Comparison of ENCODE assay signal across 1 cellular context in genomic region chr2:173965372-173966025, GRCh38.
TF ChIP-seq lines count a peak whose summit lies in the region.

TSS of gene SP3 (minus strand) at chr2:173965373. CDS start at chr2:173965171, 202 bp downstream.

TF ChIP-seq in GM12878, 131 proteins besides CTCF, POLR2A, EP300 and RAD21 (continued from another document):
- TF ChIP-seq ZBED1 (IDR thresholded peaks at IDR 0.05; ENCODE audit: borderline replicate concordance) (0 out of 2 replicates have a peak, but pooled peaks have one; percentile 48), RB1 (IDR thresholded peaks at IDR 0.05; ENCODE audit: borderline replicate concordance) (no peak; the same call in 1 of the 2 replicates), GABPA (IDR thresholded peaks at IDR 0.05; ENCODE audit: low read depth) (peak; percentile 96), FOXK2 (IDR thresholded peaks at IDR 0.05) (no peak), MAX (IDR thresholded peaks at IDR 0.05; ENCODE audit: low read depth, low read length) (peak; percentile 10; the same call in 1 of the 2 replicates), ESRRA (IDR thresholded peaks at IDR 0.05; ENCODE audit: low read length) (no peak), NFIC (IDR thresholded peaks at IDR 0.05; ENCODE audit: low read depth, low read length) (no peak), GATAD2B (conservative IDR thresholded peaks at IDR 0.05; ENCODE audit: low read depth) (peak; percentile 88), ATF3 (IDR thresholded peaks at IDR 0.05; ENCODE audit: borderline replicate concordance, extremely low read depth, low read depth, low read length) (no peak), TCF12 (IDR thresholded peaks at IDR 0.05; ENCODE audit: low read depth, low read length) (no peak), SIN3A (IDR thresholded peaks at IDR 0.05; ENCODE audit: low read depth, low read length) (peak; percentile 65; the same call in 1 of the 2 replicates), IKZF1 (conservative IDR thresholded peaks at IDR 0.05) (peak; percentile 83), HDAC2 (IDR thresholded peaks at IDR 0.05) (no peak), ELK1 (IDR thresholded peaks at IDR 0.05; ENCODE audit: low read depth, low read length) (peak; percentile 64), IRF3 (IDR thresholded peaks at IDR 0.05) (peak; percentile 79; the same call in 1 of the 2 replicates), NR2C1 (IDR thresholded peaks at IDR 0.05) (no peak), SPI1 (IDR thresholded peaks at IDR 0.05; ENCODE audit: borderline replicate concordance, insufficient read depth, low read depth, low read length) (peak; percentile 24; the same call in 1 of the 2 replicates), KAT2A (conservative IDR thresholded peaks at IDR 0.05; ENCODE audit: control insufficient read depth, low read depth, low read length) (no peak), MEF2A (IDR thresholded peaks at IDR 0.05; ENCODE audit: insufficient read depth, low read depth, low read length) (no peak), CHD4 (IDR thresholded peaks at IDR 0.05) (no peak), SREBF2 (IDR thresholded peaks at IDR 0.05; ENCODE audit: low read length) (no peak), FOS (IDR thresholded peaks at IDR 0.05; ENCODE audit: borderline replicate concordance, extremely low read depth, insufficient read length) (peak; percentile 74), CREB1 (IDR thresholded peaks at IDR 0.05; ENCODE audit: low read depth) (no peak; the same call in 1 of the 2 replicates), ASH2L (IDR thresholded peaks at IDR 0.05; ENCODE audit: borderline replicate concordance, low read depth) (no peak; the same call in 1 of the 2 replicates), SMARCA5 (IDR thresholded peaks at IDR 0.05) (no peak; the same call in none of the 2 replicates), CHD1 (IDR thresholded peaks at IDR 0.05; ENCODE audit: low read depth, low read length) (no peak; the same call in 1 of the 2 replicates), ZNF274 (IDR thresholded peaks at IDR 0.05; ENCODE audit: insufficient read depth, insufficient read length) (no peak), NR2F1 (conservative IDR thresholded peaks at IDR 0.05) (peak; percentile 49; the same call in 1 of the 2 replicates), NBN (IDR thresholded peaks at IDR 0.05) (peak; percentile 61; the same call in 1 of the 2 replicates), PKNOX1 (IDR thresholded peaks at IDR 0.05) (peak; percentile 99), IRF4 (IDR thresholded peaks at IDR 0.05; ENCODE audit: low read depth, low read length) (no peak), SUPT20H (IDR thresholded peaks at IDR 0.05; ENCODE audit: borderline replicate concordance, control insufficient read depth, low read depth, low read length) (no peak), HSF1 (IDR thresholded peaks at IDR 0.05; ENCODE audit: low read depth, low read length) (no peak), TBL1XR1 (IDR thresholded peaks at IDR 0.05; ENCODE audit: low read depth, low read length) (peak; percentile 36; the same call in 1 of the 2 replicates), CUX1 (IDR thresholded peaks at IDR 0.05; ENCODE audit: insufficient replicate concordance, low read depth, low read length) (no peak), ZNF384 (IDR thresholded peaks at IDR 0.05; ENCODE audit: borderline replicate concordance, low read depth, low read length) (no peak), ZNF622 (IDR thresholded peaks at IDR 0.05) (no peak)
- TF ChIP-seq, protein P1, sequence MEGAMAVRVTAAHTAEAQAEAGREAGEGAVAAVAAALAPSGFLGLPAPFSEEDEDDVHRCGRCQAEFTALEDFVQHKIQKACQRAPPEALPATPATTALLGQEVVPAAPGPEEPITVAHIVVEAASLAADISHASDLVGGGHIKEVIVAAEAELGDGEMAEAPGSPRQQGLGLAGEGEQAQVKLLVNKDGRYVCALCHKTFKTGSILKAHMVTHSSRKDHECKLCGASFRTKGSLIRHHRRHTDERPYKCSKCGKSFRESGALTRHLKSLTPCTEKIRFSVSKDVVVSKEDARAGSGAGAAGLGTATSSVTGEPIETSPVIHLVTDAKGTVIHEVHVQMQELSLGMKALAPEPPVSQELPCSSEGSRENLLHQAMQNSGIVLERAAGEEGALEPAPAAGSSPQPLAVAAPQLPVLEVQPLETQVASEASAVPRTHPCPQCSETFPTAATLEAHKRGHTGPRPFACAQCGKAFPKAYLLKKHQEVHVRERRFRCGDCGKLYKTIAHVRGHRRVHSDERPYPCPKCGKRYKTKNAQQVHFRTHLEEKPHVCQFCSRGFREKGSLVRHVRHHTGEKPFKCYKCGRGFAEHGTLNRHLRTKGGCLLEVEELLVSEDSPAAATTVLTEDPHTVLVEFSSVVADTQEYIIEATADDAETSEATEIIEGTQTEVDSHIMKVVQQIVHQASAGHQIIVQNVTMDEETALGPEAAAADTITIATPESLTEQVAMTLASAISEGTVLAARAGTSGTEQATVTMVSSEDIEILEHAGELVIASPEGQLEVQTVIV (IDR thresholded peaks at IDR 0.05; ENCODE audit: borderline replicate concordance, partially characterized antibody): peak; percentile 82
- TF ChIP-seq, protein P2, sequence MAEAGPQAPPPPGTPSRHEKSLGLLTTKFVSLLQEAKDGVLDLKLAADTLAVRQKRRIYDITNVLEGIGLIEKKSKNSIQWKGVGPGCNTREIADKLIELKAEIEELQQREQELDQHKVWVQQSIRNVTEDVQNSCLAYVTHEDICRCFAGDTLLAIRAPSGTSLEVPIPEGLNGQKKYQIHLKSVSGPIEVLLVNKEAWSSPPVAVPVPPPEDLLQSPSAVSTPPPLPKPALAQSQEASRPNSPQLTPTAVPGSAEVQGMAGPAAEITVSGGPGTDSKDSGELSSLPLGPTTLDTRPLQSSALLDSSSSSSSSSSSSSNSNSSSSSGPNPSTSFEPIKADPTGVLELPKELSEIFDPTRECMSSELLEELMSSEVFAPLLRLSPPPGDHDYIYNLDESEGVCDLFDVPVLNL (IDR thresholded peaks at IDR 0.05; ENCODE audit: low read depth, low read length): no peak
- TF ChIP-seq, protein P3, sequence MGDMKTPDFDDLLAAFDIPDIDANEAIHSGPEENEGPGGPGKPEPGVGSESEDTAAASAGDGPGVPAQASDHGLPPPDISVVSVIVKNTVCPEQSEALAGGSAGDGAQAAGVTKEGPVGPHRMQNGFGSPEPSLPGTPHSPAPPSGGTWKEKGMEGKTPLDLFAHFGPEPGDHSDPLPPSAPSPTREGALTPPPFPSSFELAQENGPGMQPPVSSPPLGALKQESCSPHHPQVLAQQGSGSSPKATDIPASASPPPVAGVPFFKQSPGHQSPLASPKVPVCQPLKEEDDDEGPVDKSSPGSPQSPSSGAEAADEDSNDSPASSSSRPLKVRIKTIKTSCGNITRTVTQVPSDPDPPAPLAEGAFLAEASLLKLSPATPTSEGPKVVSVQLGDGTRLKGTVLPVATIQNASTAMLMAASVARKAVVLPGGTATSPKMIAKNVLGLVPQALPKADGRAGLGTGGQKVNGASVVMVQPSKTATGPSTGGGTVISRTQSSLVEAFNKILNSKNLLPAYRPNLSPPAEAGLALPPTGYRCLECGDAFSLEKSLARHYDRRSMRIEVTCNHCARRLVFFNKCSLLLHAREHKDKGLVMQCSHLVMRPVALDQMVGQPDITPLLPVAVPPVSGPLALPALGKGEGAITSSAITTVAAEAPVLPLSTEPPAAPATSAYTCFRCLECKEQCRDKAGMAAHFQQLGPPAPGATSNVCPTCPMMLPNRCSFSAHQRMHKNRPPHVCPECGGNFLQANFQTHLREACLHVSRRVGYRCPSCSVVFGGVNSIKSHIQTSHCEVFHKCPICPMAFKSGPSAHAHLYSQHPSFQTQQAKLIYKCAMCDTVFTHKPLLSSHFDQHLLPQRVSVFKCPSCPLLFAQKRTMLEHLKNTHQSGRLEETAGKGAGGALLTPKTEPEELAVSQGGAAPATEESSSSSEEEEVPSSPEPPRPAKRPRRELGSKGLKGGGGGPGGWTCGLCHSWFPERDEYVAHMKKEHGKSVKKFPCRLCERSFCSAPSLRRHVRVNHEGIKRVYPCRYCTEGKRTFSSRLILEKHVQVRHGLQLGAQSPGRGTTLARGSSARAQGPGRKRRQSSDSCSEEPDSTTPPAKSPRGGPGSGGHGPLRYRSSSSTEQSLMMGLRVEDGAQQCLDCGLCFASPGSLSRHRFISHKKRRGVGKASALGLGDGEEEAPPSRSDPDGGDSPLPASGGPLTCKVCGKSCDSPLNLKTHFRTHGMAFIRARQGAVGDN (IDR thresholded peaks at IDR 0.05): 0 out of 2 replicates have a peak, but pooled peaks have one; percentile 45
TF ChIP-seq in GM12878: peak in this region for 41.
